30 cellular contexts compared by ENCODE assay signal in genomic region chr1:234134878-234135277, GRCh38.
"Had no signal": no experiment of that assay in that cellular context is flagged by ENCODE, and none has a peak within 500 bp of the region (broad histone marks: within the 10 kb centered on the region; RNA-seq: fewer than 3 reads in every experiment).

No MANE protein-coding gene starts in this region.

- ATAC-seq: activated CD4-positive, alpha-beta T cell treated with anti-CD3 and anti-CD28 coated beads for 36 hours; activated naive CD4-positive, alpha-beta T cell treated with anti-CD3 and anti-CD28 coated beads, Interleukin-2, amount 50 U/mL, for 72 hours; activated T-cell treated with anti-CD3 and anti-CD28 coated beads, Interleukin-2, amount 50 U/mL, for 72 hours; gastrocnemius medialis; heart left ventricle had no signal

- H3K4me1 Mint-ChIP-seq: activated CD4-positive, alpha-beta memory T cell treated with anti-CD3 and anti-CD28 coated beads, Interleukin-2, amount 10 ng/mL, durations not matched to agents 7 days and 5 days; activated CD4-positive, alpha-beta T cell treated with anti-CD3 and anti-CD28 coated beads for 36 hours; activated CD4-positive, alpha-beta T cell treated with anti-CD3 and anti-CD28 coated beads, Interleukin-2, amount 10 ng/mL, durations not matched to agents 24 days and 14 days; activated naive CD4-positive, alpha-beta T cell treated with anti-CD3 and anti-CD28 coated beads, Interleukin-2, amount 10 ng/mL, durations not matched to agents 7 days and 5 days had no signal

- H3K4me1 ChIP-seq: colonic mucosa, gastrocnemius medialis, heart left ventricle had no signal

- H3K4me3 Mint-ChIP-seq: activated CD4-positive, alpha-beta memory T cell treated with anti-CD3 and anti-CD28 coated beads, Interleukin-2, amount 10 ng/mL, durations not matched to agents 7 days and 5 days; activated CD4-positive, alpha-beta T cell treated with anti-CD3 and anti-CD28 coated beads for 36 hours; activated CD4-positive, alpha-beta T cell treated with anti-CD3 and anti-CD28 coated beads, Interleukin-2, amount 10 ng/mL, durations not matched to agents 24 days and 14 days; activated naive CD4-positive, alpha-beta T cell treated with anti-CD3 and anti-CD28 coated beads, Interleukin-2, amount 10 ng/mL, durations not matched to agents 7 days and 5 days; activated T-cell treated with anti-CD3 and anti-CD28 coated beads, Interleukin-2, amount 50 U/mL, for 24 hours; activated T-cell treated with anti-CD3 and anti-CD28 coated beads, Interleukin-2, amount 50 U/mL, for 72 hours; dendritic cell treated with granulocyte-macrophage colony-stimulating factor and Interleukin-4, amounts not matched to agents 40 ng/mL and 50 ng/mL, for 4 days; endodermal cell had no signal

- H3K9me3 ChIP-seq: colonic mucosa, gastrocnemius medialis, heart left ventricle had no signal

- H3K36me3 ChIP-seq: brain microvascular endothelial cell, cardiac muscle cell, colonic mucosa, gastrocnemius medialis, heart left ventricle had no signal

- DNase-seq: activated CD4-positive, alpha-beta memory T cell treated with anti-CD3 and anti-CD28 coated beads, Interleukin-2, amount 10 ng/mL, durations not matched to agents 7 days and 5 days; activated CD4-positive, alpha-beta T cell treated with anti-CD3 and anti-CD28 coated beads for 36 hours; activated CD4-positive, alpha-beta T cell treated with anti-CD3 and anti-CD28 coated beads, Interleukin-2, amount 10 ng/mL, durations not matched to agents 24 days and 14 days; activated CD4-positive, alpha-beta T cell treated with anti-CD3 and anti-CD28 coated beads, Interleukin-2, amount 50 U/mL, for 4 hours; activated CD4-positive, CD25-positive, alpha-beta regulatory T cell; activated CD4-positive, CD25-positive, alpha-beta regulatory T cell treated with anti-CD3 and anti-CD28 coated beads, Interleukin-2, amount 50 U/mL, for 72 hours; activated CD8-positive, alpha-beta memory T cell treated with anti-CD3 and anti-CD28 coated beads, Interleukin-2, amount 50 U/mL, for 48 hours; activated gamma-delta T cell; activated naive CD4-positive, alpha-beta T cell; activated naive CD4-positive, alpha-beta T cell treated with anti-CD3 and anti-CD28 coated beads, Interleukin-2, amount 10 ng/mL, durations not matched to agents 7 days and 5 days; activated T-cell treated with anti-CD3 and anti-CD28 coated beads for 4 hours; activated T-cell treated with anti-CD3 and anti-CD28 coated beads, Interleukin-2, amount 50 U/mL, for 24 hours; activated T-cell treated with anti-CD3 and anti-CD28 coated beads, Interleukin-2, amount 50 U/mL, for 72 hours; amniotic stem cell; anterior cingulate cortex; brain microvascular endothelial cell; central memory CD4-positive, alpha-beta T cell; cerebellar nuclear complex; colonic mucosa; dorsolateral prefrontal cortex; effector memory CD4-positive, alpha-beta T cell; endodermal cell; foreskin fibroblast; gastrocnemius medialis; glutamatergic neuron; heart left ventricle; T-helper 2 cell had no signal

- H3K4me3 ChIP-seq: cardiac muscle cell, colonic mucosa, dorsolateral prefrontal cortex, gastrocnemius medialis, heart left ventricle had no signal

- H3K27ac ChIP-seq: brain microvascular endothelial cell, cardiac muscle cell, colonic mucosa, dorsolateral prefrontal cortex, gastrocnemius medialis, heart left ventricle had no signal

- H3K27ac Mint-ChIP-seq: activated CD4-positive, alpha-beta memory T cell treated with anti-CD3 and anti-CD28 coated beads, Interleukin-2, amount 10 ng/mL, durations not matched to agents 7 days and 5 days; activated CD4-positive, alpha-beta T cell treated with anti-CD3 and anti-CD28 coated beads for 36 hours; activated CD4-positive, alpha-beta T cell treated with anti-CD3 and anti-CD28 coated beads, Interleukin-2, amount 10 ng/mL, durations not matched to agents 24 days and 14 days; activated naive CD4-positive, alpha-beta T cell treated with anti-CD3 and anti-CD28 coated beads, Interleukin-2, amount 10 ng/mL, durations not matched to agents 7 days and 5 days; activated naive CD4-positive, alpha-beta T cell treated with anti-CD3 and anti-CD28 coated beads, Interleukin-2, amount 50 U/mL, for 72 hours; activated T-cell treated with anti-CD3 and anti-CD28 coated beads, Interleukin-2, amount 50 U/mL, for 24 hours; activated T-cell treated with anti-CD3 and anti-CD28 coated beads, Interleukin-2, amount 50 U/mL, for 72 hours; dendritic cell treated with granulocyte-macrophage colony-stimulating factor and Interleukin-4, amounts not matched to agents 40 ng/mL and 50 ng/mL, for 4 days; endodermal cell had no signal

- H3K36me3 Mint-ChIP-seq: activated naive CD4-positive, alpha-beta T cell treated with anti-CD3 and anti-CD28 coated beads, Interleukin-2, amount 10 ng/mL, durations not matched to agents 7 days and 5 days; activated naive CD4-positive, alpha-beta T cell treated with anti-CD3 and anti-CD28 coated beads, Interleukin-2, amount 50 U/mL, for 72 hours had no signal

- H3K27me3 ChIP-seq: brain microvascular endothelial cell, colonic mucosa, dorsolateral prefrontal cortex, gastrocnemius medialis had no signal

- H3K9me3 Mint-ChIP-seq: activated CD4-positive, alpha-beta memory T cell treated with anti-CD3 and anti-CD28 coated beads, Interleukin-2, amount 10 ng/mL, durations not matched to agents 7 days and 5 days; activated CD4-positive, alpha-beta T cell treated with anti-CD3 and anti-CD28 coated beads, Interleukin-2, amount 10 ng/mL, durations not matched to agents 24 days and 14 days; activated naive CD4-positive, alpha-beta T cell treated with anti-CD3 and anti-CD28 coated beads, Interleukin-2, amount 10 ng/mL, durations not matched to agents 7 days and 5 days; activated naive CD4-positive, alpha-beta T cell treated with anti-CD3 and anti-CD28 coated beads, Interleukin-2, amount 50 U/mL, for 72 hours; activated T-cell treated with anti-CD3 and anti-CD28 coated beads, Interleukin-2, amount 50 U/mL, for 24 hours; activated T-cell treated with anti-CD3 and anti-CD28 coated beads, Interleukin-2, amount 50 U/mL, for 72 hours; dendritic cell treated with granulocyte-macrophage colony-stimulating factor and Interleukin-4, amounts not matched to agents 40 ng/mL and 50 ng/mL, for 4 days; endodermal cell had no signal
